Comparison of ENCODE assay signal across 25 cellular contexts in the genomic region with DNA sequence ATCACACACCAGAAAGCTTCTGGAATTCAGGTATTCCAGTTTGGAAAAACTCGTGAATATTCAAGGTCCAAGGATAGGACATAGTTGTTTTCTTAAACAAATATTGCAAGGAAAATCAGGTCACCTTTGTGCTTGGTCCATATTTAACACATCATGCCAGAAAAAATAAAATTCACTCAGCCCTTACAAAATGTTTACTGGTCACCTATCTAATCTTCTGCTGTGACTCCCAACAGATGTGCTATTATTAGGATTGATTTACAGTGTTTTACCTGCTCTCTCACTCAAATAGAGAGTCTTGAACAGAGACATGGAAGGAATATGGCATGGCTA. TPM values are rescaled to one million over a fixed set of nuclear protein-coding genes. Genes with fewer than 3 reads are reported as not detected.
A peak's percentile ranks its signal among the peaks of the same experiment; 100 is the strongest.
DNase-seq lines count a peak whose midpoint lies in the region; ATAC-seq, FAIRE-seq and TF ChIP-seq lines count a peak whose summit lies in the region.
"Had no signal": no experiment of that assay in that cellular context is flagged by ENCODE, and none has a peak within 500 bp of the region (broad histone marks: within the 10 kb centered on the region; RNA-seq: fewer than 3 reads in every experiment).

No MANE protein-coding gene starts in this region.

- H3K4me2 ChIP-seq in Karpas-422 (ENCODE audit: low read depth, low read length, poor library complexity, severe bottlenecking) (no peak overlapping the region), HepG2 (ENCODE audit: low read depth, low read length) (no peak overlapping the region), SK-N-SH (no peak overlapping the region)
- H3K4me2 ChIP-seq: BLaER1 had no signal

- intact Hi-C loops in HepG2 (cut with micrococcal nuclease; ENCODE audit: unreplicated experiment): no loop called here
- intact Hi-C loops in right lobe of liver (cut with DNase I): no loop called here
- intact Hi-C loops in gastrocnemius medialis (cut with DNase I; ENCODE audit: low total_unique reads): no loop called here

- TF ChIP-seq CTCF in HepG2 (CRISPR knock-in tag; IDR thresholded peaks at IDR 0.05): no peak
- TF ChIP-seq CTCF in right lobe of liver (IDR thresholded peaks at IDR 0.05): no peak
- no peak for TF ChIP-seq CTCF in SK-N-SH (IDR thresholded peaks at IDR 0.05)
- no peak for TF ChIP-seq CTCF in gastrocnemius medialis (IDR thresholded peaks at IDR 0.05 in 4 of 5, conservative IDR thresholded peaks at IDR 0.05 in 1 of 5)

- H3K9me3 ChIP-seq in Karpas-422 (ENCODE audit: low read length) (no peaks in the 10 kb centered on the region), HepG2 (ENCODE audit: low read length) (no peaks in the 10 kb centered on the region), right lobe of liver (no peaks in the 10 kb centered on the region), SK-N-SH (no peaks in the 10 kb centered on the region), gastrocnemius medialis (no peaks in the 10 kb centered on the region)
- H3K9me3 ChIP-seq in effector memory CD4-positive, alpha-beta T cell (ENCODE audit: control insufficient read depth, low read length): no peaks in the 10 kb centered on the region
- H3K9me3 ChIP-seq: BE2C, BLaER1 had no signal

- DNase-seq in Karpas-422: peak; percentile 6
- DNase-seq in HepG2 (ENCODE audit: low spot score): no peak
- DNase-seq in right lobe of liver: no peak
- no peak for DNase-seq in SK-N-SH
- no peak for DNase-seq in effector memory CD4-positive, alpha-beta T cell
- no peak for DNase-seq in gastrocnemius medialis
- DNase-seq: 8988T; ACHN; BE2C; C1 segment of cervical spinal cord; CD4-positive, alpha-beta memory T cell; CD4-positive, CD25-positive, alpha-beta regulatory T cell; CD8-positive, alpha-beta memory T cell; COR-L47; DMS79 treated with DMSO at 0.1 percent for 48 hours; GF-D8 had no signal

- H2AFZ ChIP-seq in Karpas-422 (ENCODE audit: low read length): no peak overlapping the region
- no peak overlapping the region for H2AFZ ChIP-seq in HepG2 (ENCODE audit: low read length)
- no peak overlapping the region for H2AFZ ChIP-seq in SK-N-SH (ENCODE audit: low read depth)

- H3K9me2 ChIP-seq in Karpas-422 (replicated peaks; ENCODE audit: insufficient read depth, low read length): no peaks in the 10 kb centered on the region
- no peaks in the 10 kb centered on the region for H3K9me2 ChIP-seq in SK-N-SH

- ATAC-seq in HepG2 (peak; percentile 62), right lobe of liver (peak; percentile 71 to 83 (median 80)), gastrocnemius medialis (no peak)

- TF ChIP-seq RAD21 in HepG2 (CRISPR knock-in tag; IDR thresholded peaks at IDR 0.05) (no peak), SK-N-SH (IDR thresholded peaks at IDR 0.05; ENCODE audit: low read length) (no peak)

- TF ChIP-seq EP300 in HepG2 (IDR thresholded peaks at IDR 0.05; ENCODE audit: low read depth in 2 of 2, low read length in 2 of 2): peak in 1 of 2 experiments; percentile 14; a peak in 1 of 4 replicates
- TF ChIP-seq EP300 in HepG2 (CRISPR knock-in tag; IDR thresholded peaks at IDR 0.05; ENCODE audit: borderline replicate concordance): no peak
- TF ChIP-seq EP300 in SK-N-SH (IDR thresholded peaks at IDR 0.05; ENCODE audit: borderline replicate concordance in 1 of 2, low read depth in 1 of 2, low read length in 1 of 2): no peak

- H3K36me3 ChIP-seq in Karpas-422 (ENCODE audit: insufficient read depth, low read length): no peaks in the 10 kb centered on the region
- H3K36me3 ChIP-seq in HepG2 (replicated peaks in 1 of 2; ENCODE audit: control insufficient read depth in 1 of 2, insufficient read depth in 2 of 2, low read length in 2 of 2): no peaks in the 10 kb centered on the region
- no peaks in the 10 kb centered on the region for H3K36me3 ChIP-seq in right lobe of liver
- no peaks in the 10 kb centered on the region for H3K36me3 ChIP-seq in SK-N-SH (replicated peaks in 1 of 2; ENCODE audit: control insufficient read depth in 1 of 2, insufficient read depth in 2 of 2, low read length in 1 of 2)
- no peaks in the 10 kb centered on the region for H3K36me3 ChIP-seq in effector memory CD4-positive, alpha-beta T cell (ENCODE audit: control insufficient read depth, insufficient read depth, low read length)
- H3K36me3 ChIP-seq in gastrocnemius medialis: no peaks in the 10 kb centered on the region
- H3K36me3 ChIP-seq: BE2C, BLaER1 had no signal

- WGBS in HepG2 (ENCODE audit: low lambda C conversion rate): 64% methylated on average over 1 of the region's 1 CpG
- WGBS in right lobe of liver (ENCODE audit: insufficient coverage, low coverage, low lambda C conversion rate, missing lambda C conversion rate): 36% methylated on average over 1 of the region's 1 CpG
- 0% methylated on average over 1 of the region's 1 CpG for WGBS in SK-N-SH (ENCODE audit: low lambda C conversion rate)

- H3F3A ChIP-seq in SK-N-SH (replicated peaks; ENCODE audit: insufficient read depth): no peaks in the 10 kb centered on the region

- no TSS peak for BruUV-seq in HepG2 (replicated peaks; lab: Mats Ljungman, UMichigan)

- CTCF ChIA-PET in HepG2 (lab: Yijun Ruan, JAX; ENCODE audit: low intra/inter-chr PET ratio, low total read pairs): no interaction called here
- CTCF ChIA-PET in SK-N-SH (lab: Yijun Ruan, JAX): interaction anchor here (0.8 kb wide), 1 partner anchor 18 kb away, joined by 3 read pairs; no protein-coding TSS in a partner anchor

- no peak overlapping the region for H3K27ac ChIP-seq in Karpas-422 (ENCODE audit: low read length)
- no peak overlapping the region for H3K27ac ChIP-seq in HepG2 (ENCODE audit: extremely low read length, insufficient read depth, low read length)
- peak overlapping the region in 2 of 3 donors; percentile 14 to 66 for H3K27ac ChIP-seq in right lobe of liver
- H3K27ac ChIP-seq in SK-N-SH (ENCODE audit: low read depth in 2 of 2, low read length in 1 of 2): no peak overlapping the region
- H3K27ac ChIP-seq in effector memory CD4-positive, alpha-beta T cell (ENCODE audit: insufficient read depth, low read length, poor library complexity, severe bottlenecking): no peak overlapping the region
- H3K27ac ChIP-seq in gastrocnemius medialis: no peak overlapping the region
- H3K27ac ChIP-seq: BLaER1 had no signal

- no peaks in the 10 kb centered on the region for H3K27me3 ChIP-seq in Karpas-422 (ENCODE audit: low read length)
- no peaks in the 10 kb centered on the region for H3K27me3 ChIP-seq in HepG2 (ENCODE audit: control insufficient read depth in 1 of 2, insufficient read depth in 2 of 2, low read length in 2 of 2)
- H3K27me3 ChIP-seq in right lobe of liver: no peaks in the 10 kb centered on the region
- H3K27me3 ChIP-seq in SK-N-SH (ENCODE audit: insufficient read depth): no peaks in the 10 kb centered on the region
- no peaks in the 10 kb centered on the region for H3K27me3 ChIP-seq in effector memory CD4-positive, alpha-beta T cell (replicated peaks; ENCODE audit: control insufficient read depth, insufficient read depth, low read length, poor library complexity, severe bottlenecking)
- no peaks in the 10 kb centered on the region for H3K27me3 ChIP-seq in gastrocnemius medialis
- H3K27me3 ChIP-seq: BE2C, BLaER1 had no signal

- no peak overlapping the region for H3K4me3 ChIP-seq in Karpas-422 (ENCODE audit: low read length)
- H3K4me3 ChIP-seq in HepG2 (replicated peaks in 1 of 3; ENCODE audit: insufficient read depth in 1 of 3, low read depth in 2 of 3, low read length in 3 of 3): no peak overlapping the region
- no peak overlapping the region for H3K4me3 ChIP-seq in right lobe of liver
- no peak overlapping the region for H3K4me3 ChIP-seq in SK-N-SH (ENCODE audit: low read depth in 2 of 2, low read length in 1 of 2)
- H3K4me3 ChIP-seq in effector memory CD4-positive, alpha-beta T cell (ENCODE audit: insufficient read depth, low read depth, low read length, poor library complexity, severe bottlenecking): no peak overlapping the region
- no peak overlapping the region for H3K4me3 ChIP-seq in gastrocnemius medialis
- H3K4me3 ChIP-seq: BLaER1 had no signal

- H3K79me2 ChIP-seq in Karpas-422 (ENCODE audit: low read length): no peaks in the 10 kb centered on the region
- no peaks in the 10 kb centered on the region for H3K79me2 ChIP-seq in HepG2 (ENCODE audit: insufficient read depth, low read length)
- no peaks in the 10 kb centered on the region for H3K79me2 ChIP-seq in SK-N-SH (ENCODE audit: insufficient read depth)

- no peak for FAIRE-seq in HepG2 (lab: Jason Lieb, UNC)
- FAIRE-seq: A204.1, D721Med, G401.6, GM12891, GM19239 had no signal

- H3K9ac ChIP-seq in Karpas-422 (ENCODE audit: low read length) (no peak overlapping the region), HepG2 (ENCODE audit: insufficient read depth, low read depth, low read length) (no peak overlapping the region), SK-N-SH (no peak overlapping the region)
- H3K9ac ChIP-seq: BLaER1 had no signal

- in situ Hi-C loops in HepG2 (cut with HindIII; ENCODE audit: extremely low pct_ligation_motif_present, low pct_unique_long_range_greater_than_20kb): no loop called here
- in situ Hi-C loops in gastrocnemius medialis (cut with MboI; ENCODE audit: low sequenced_read_pairs in 4 of 4): no loop called here

- H3K4me1 ChIP-seq in Karpas-422 (ENCODE audit: low read length): no peaks in the 10 kb centered on the region
- peaks cover 11% of the 10 kb centered on the region for H3K4me1 ChIP-seq in HepG2 (ENCODE audit: insufficient read depth, low read length)
- H3K4me1 ChIP-seq in right lobe of liver: peaks cover 0 to 6% (median 2%) of the 10 kb centered on the region in 4 donors
- no peaks in the 10 kb centered on the region for H3K4me1 ChIP-seq in SK-N-SH (ENCODE audit: control insufficient read depth in 1 of 2, insufficient read depth in 2 of 2, low read depth in 1 of 2, low read length in 1 of 2)
- H3K4me1 ChIP-seq in effector memory CD4-positive, alpha-beta T cell (ENCODE audit: control insufficient read depth, insufficient read depth, low read length, poor library complexity, severe bottlenecking): no peaks in the 10 kb centered on the region
- no peaks in the 10 kb centered on the region for H3K4me1 ChIP-seq in gastrocnemius medialis
- H3K4me1 ChIP-seq: BE2C, BLaER1 had no signal

- TF ChIP-seq POLR2A in HepG2 (IDR thresholded peaks at IDR 0.05; ENCODE audit: insufficient read depth in 1 of 2, low read depth in 2 of 2, low read length in 2 of 2) (no peak), right lobe of liver (IDR thresholded peaks at IDR 0.05) (no peak), gastrocnemius medialis (IDR thresholded peaks at IDR 0.05) (no peak)

- POLR2A ChIA-PET in HepG2 (lab: Yijun Ruan, JAX): no interaction called here
- POLR2A ChIA-PET in SK-N-SH (lab: Yijun Ruan, JAX): no interaction called here

- H4K20me1 ChIP-seq in Karpas-422 (ENCODE audit: insufficient read depth, low read depth, low read length): no peaks in the 10 kb centered on the region
- H4K20me1 ChIP-seq in HepG2 (ENCODE audit: insufficient read depth, low read length): no peaks in the 10 kb centered on the region
- no peaks in the 10 kb centered on the region for H4K20me1 ChIP-seq in SK-N-SH (ENCODE audit: insufficient read depth)
- H4K20me1 ChIP-seq: BLaER1 had no signal

RNA-seq across cellular contexts. Expression of gene CSN3, which starts 9.5 kb away (rescaled TPM):
- not detected in 2 replicates for total RNA-seq in Karpas-422 (2014; rRNA removed; shearing (Covaris generic); ENCODE audit: low replicate concordance)
- total RNA-seq in HepG2 (2016; rRNA removed; fragmentation: Illumina TruSeq; extraction: Trizol) (not detected in 2 replicates), right lobe of liver (not detected), gastrocnemius medialis (not detected)
- not detected in 2 replicates for total RNA-seq in HepG2 (2016; cell fraction: cytosol; rRNA removed; fragmentation: Illumina TruSeq; extraction: Trizol; ENCODE audit: low read depth)
- total RNA-seq in HepG2 (2016; cell fraction: insoluble cytoplasmic fraction; rRNA removed; fragmentation: Illumina TruSeq; extraction: Trizol): not detected in 2 replicates
- total RNA-seq in HepG2 (2016; cell fraction: membrane; rRNA removed; fragmentation: Illumina TruSeq; extraction: Trizol): not detected in 2 replicates
- not detected in 2 replicates for total RNA-seq in HepG2 (2016; cell fraction: nucleus; rRNA removed; fragmentation: Illumina TruSeq; extraction: Trizol)
- polyA plus RNA-seq in HepG2 (2011; rRNA removed) (not detected in 2 replicates), SK-N-SH (2012; rRNA removed) (not detected in 2 replicates)
- not detected in 2 replicates for polyA plus RNA-seq in HepG2 (2011; cell fraction: cytosol; rRNA removed)
- not detected in 2 replicates for polyA plus RNA-seq in HepG2 (2011; cell fraction: nucleus; rRNA removed)
- not detected in 2 replicates for polyA plus RNA-seq in HepG2 (2012)
- polyA plus RNA-seq in HepG2 (2016; cell fraction: cytosol; fragmentation: Illumina TruSeq; extraction: Trizol; ENCODE audit: low read depth): not detected in 2 replicates
- polyA plus RNA-seq in HepG2 (2016; cell fraction: insoluble cytoplasmic fraction; fragmentation: Illumina TruSeq; extraction: Trizol; ENCODE audit: low read depth): not detected in 2 replicates
- not detected in 2 replicates for polyA plus RNA-seq in HepG2 (2016; cell fraction: membrane; fragmentation: Illumina TruSeq; extraction: Trizol; ENCODE audit: low read depth)
- not detected in 2 replicates for polyA plus RNA-seq in HepG2 (2016; cell fraction: nucleus; fragmentation: Illumina TruSeq; extraction: Trizol; ENCODE audit: insufficient read depth, low read depth)
- not detected in 2 replicates for polyA minus RNA-seq in HepG2 (2011; rRNA and poly(A)+ RNA removed; ENCODE audit: low replicate concordance)
- polyA minus RNA-seq in HepG2 (2011; cell fraction: cytosol; rRNA and poly(A)+ RNA removed): not detected in 2 replicates
- not detected in 2 replicates for polyA minus RNA-seq in HepG2 (2011; cell fraction: nucleus; rRNA and poly(A)+ RNA removed)
- polyA plus RNA-seq in SK-N-SH (2012; cell fraction: cytosol; rRNA removed): not detected in 2 replicates
- polyA plus RNA-seq in SK-N-SH (2012; cell fraction: nucleus; rRNA removed): not detected in 2 replicates
- total RNA-seq: A673; CD4-positive, alpha-beta memory T cell; CD4-positive, CD25-positive, alpha-beta regulatory T cell; CD8-positive, alpha-beta memory T cell had no signal
- polyA plus RNA-seq: AG04450; CD14-positive monocyte; CD4-positive, alpha-beta memory T cell; CD4-positive, CD25-positive, alpha-beta regulatory T cell; CD8-positive, alpha-beta memory T cell had no signal

RNA-seq across cellular contexts. Expression of gene FDCSP, which starts 26.0 kb away (rescaled TPM):
- not detected in 2 replicates for total RNA-seq in Karpas-422 (2014; rRNA removed; shearing (Covaris generic); ENCODE audit: low replicate concordance)
- total RNA-seq in HepG2 (2016; rRNA removed; fragmentation: Illumina TruSeq; extraction: Trizol): not detected in 2 replicates
- total RNA-seq in HepG2 (2016; cell fraction: cytosol; rRNA removed; fragmentation: Illumina TruSeq; extraction: Trizol; ENCODE audit: low read depth): not detected in 2 replicates
- total RNA-seq in HepG2 (2016; cell fraction: insoluble cytoplasmic fraction; rRNA removed; fragmentation: Illumina TruSeq; extraction: Trizol): not detected in 2 replicates
- total RNA-seq in HepG2 (2016; cell fraction: membrane; rRNA removed; fragmentation: Illumina TruSeq; extraction: Trizol): not detected in 2 replicates
- total RNA-seq in HepG2 (2016; cell fraction: nucleus; rRNA removed; fragmentation: Illumina TruSeq; extraction: Trizol): not detected in 2 replicates
- polyA plus RNA-seq in HepG2 (2011; rRNA removed): not detected in 2 replicates
- not detected in 2 replicates for polyA plus RNA-seq in HepG2 (2011; cell fraction: cytosol; rRNA removed)
- polyA plus RNA-seq in HepG2 (2011; cell fraction: nucleus; rRNA removed): not detected in 2 replicates
- not detected in 2 replicates for polyA plus RNA-seq in HepG2 (2012)
- not detected in 2 replicates for polyA plus RNA-seq in HepG2 (2016; cell fraction: cytosol; fragmentation: Illumina TruSeq; extraction: Trizol; ENCODE audit: low read depth)
- polyA plus RNA-seq in HepG2 (2016; cell fraction: insoluble cytoplasmic fraction; fragmentation: Illumina TruSeq; extraction: Trizol; ENCODE audit: low read depth): not detected in 2 replicates
- not detected in 2 replicates for polyA plus RNA-seq in HepG2 (2016; cell fraction: membrane; fragmentation: Illumina TruSeq; extraction: Trizol; ENCODE audit: low read depth)
- polyA plus RNA-seq in HepG2 (2016; cell fraction: nucleus; fragmentation: Illumina TruSeq; extraction: Trizol; ENCODE audit: insufficient read depth, low read depth): not detected in 2 replicates
- polyA minus RNA-seq in HepG2 (2011; rRNA and poly(A)+ RNA removed; ENCODE audit: low replicate concordance): not detected in 2 replicates
- not detected in 2 replicates for polyA minus RNA-seq in HepG2 (2011; cell fraction: cytosol; rRNA and poly(A)+ RNA removed)
- polyA minus RNA-seq in HepG2 (2011; cell fraction: nucleus; rRNA and poly(A)+ RNA removed): not detected in 2 replicates
- total RNA-seq in right lobe of liver: not detected
- polyA plus RNA-seq in SK-N-SH (2012; rRNA removed): not detected in 2 replicates
- polyA plus RNA-seq in SK-N-SH (2012; cell fraction: cytosol; rRNA removed): not detected in 2 replicates
- not detected in 2 replicates for polyA plus RNA-seq in SK-N-SH (2012; cell fraction: nucleus; rRNA removed)
- total RNA-seq in gastrocnemius medialis: not detected
- total RNA-seq: A673; CD4-positive, alpha-beta memory T cell; CD4-positive, CD25-positive, alpha-beta regulatory T cell; CD8-positive, alpha-beta memory T cell had no signal
- polyA plus RNA-seq: AG04450; CD14-positive monocyte; CD4-positive, alpha-beta memory T cell; CD4-positive, CD25-positive, alpha-beta regulatory T cell; CD8-positive, alpha-beta memory T cell had no signal

RNA-seq across cellular contexts. Expression of gene ODAM, which starts 56.4 kb away (rescaled TPM):
- total RNA-seq in Karpas-422 (2014; rRNA removed; shearing (Covaris generic); ENCODE audit: low replicate concordance): not detected in 2 replicates
- total RNA-seq in HepG2 (2016; rRNA removed; fragmentation: Illumina TruSeq; extraction: Trizol): 115 and 157 TPM in 2 replicates
- 55.0 and 66.5 TPM in 2 replicates for total RNA-seq in HepG2 (2016; cell fraction: cytosol; rRNA removed; fragmentation: Illumina TruSeq; extraction: Trizol; ENCODE audit: low read depth)
- 108 and 147 TPM in 2 replicates for total RNA-seq in HepG2 (2016; cell fraction: insoluble cytoplasmic fraction; rRNA removed; fragmentation: Illumina TruSeq; extraction: Trizol)
- 72.5 and 76.3 TPM in 2 replicates for total RNA-seq in HepG2 (2016; cell fraction: membrane; rRNA removed; fragmentation: Illumina TruSeq; extraction: Trizol)
- total RNA-seq in HepG2 (2016; cell fraction: nucleus; rRNA removed; fragmentation: Illumina TruSeq; extraction: Trizol): 51.3 and 51.6 TPM in 2 replicates
- 67.4 and 94.6 TPM in 2 replicates for polyA plus RNA-seq in HepG2 (2011; rRNA removed)
- 56.5 and 57.3 TPM in 2 replicates for polyA plus RNA-seq in HepG2 (2011; cell fraction: cytosol; rRNA removed)
- polyA plus RNA-seq in HepG2 (2011; cell fraction: nucleus; rRNA removed): 14.3 and 25.4 TPM in 2 replicates
- polyA plus RNA-seq in HepG2 (2012): 31.5 and 56.5 TPM in 2 replicates
- 116 and 130 TPM in 2 replicates for polyA plus RNA-seq in HepG2 (2016; cell fraction: cytosol; fragmentation: Illumina TruSeq; extraction: Trizol; ENCODE audit: low read depth)
- 317 and 322 TPM in 2 replicates for polyA plus RNA-seq in HepG2 (2016; cell fraction: insoluble cytoplasmic fraction; fragmentation: Illumina TruSeq; extraction: Trizol; ENCODE audit: low read depth)
- 135 and 140 TPM in 2 replicates for polyA plus RNA-seq in HepG2 (2016; cell fraction: membrane; fragmentation: Illumina TruSeq; extraction: Trizol; ENCODE audit: low read depth)
- 116 TPM in 2 replicates for polyA plus RNA-seq in HepG2 (2016; cell fraction: nucleus; fragmentation: Illumina TruSeq; extraction: Trizol; ENCODE audit: insufficient read depth, low read depth)
- polyA minus RNA-seq in HepG2 (2011; rRNA and poly(A)+ RNA removed; ENCODE audit: low replicate concordance): 1.7 and 30.6 TPM in 2 replicates
- 16.8 and 28.0 TPM in 2 replicates for polyA minus RNA-seq in HepG2 (2011; cell fraction: cytosol; rRNA and poly(A)+ RNA removed)
- 8.2 and 14.5 TPM in 2 replicates for polyA minus RNA-seq in HepG2 (2011; cell fraction: nucleus; rRNA and poly(A)+ RNA removed)
- not detected for total RNA-seq in right lobe of liver
- polyA plus RNA-seq in SK-N-SH (2012; rRNA removed): not detected in 2 replicates
- polyA plus RNA-seq in SK-N-SH (2012; cell fraction: cytosol; rRNA removed): not detected in 2 replicates
- not detected in 2 replicates for polyA plus RNA-seq in SK-N-SH (2012; cell fraction: nucleus; rRNA removed)
- not detected for total RNA-seq in gastrocnemius medialis
- total RNA-seq: A673; CD4-positive, alpha-beta memory T cell; CD4-positive, CD25-positive, alpha-beta regulatory T cell; CD8-positive, alpha-beta memory T cell had no signal
- polyA plus RNA-seq: AG04450; CD14-positive monocyte; CD4-positive, alpha-beta memory T cell; CD4-positive, CD25-positive, alpha-beta regulatory T cell; CD8-positive, alpha-beta memory T cell had no signal

Comparison
In these comparisons a context has a peak if more than half of its experiments do, and no peak if none do; other contexts are left out.
1. H3K27ac ChIP-seq: peak in right lobe of liver (2 of 3); none in Karpas-422 (single experiment), HepG2 (single experiment), SK-N-SH (0 of 2), effector memory CD4-positive, alpha-beta T cell (single experiment) and gastrocnemius medialis (0 of 4).
2. RNA of gene ODAM, which starts 56.4 kb away (total RNA-seq): 51.3 to 157 TPM in HepG2; not detected in Karpas-422, not detected in right lobe of liver and not detected in gastrocnemius medialis; every median in the first group is over 10 times any median in the second.
3. ATAC-seq: peak in HepG2 (single experiment) and right lobe of liver (4 of 4); none in gastrocnemius medialis (0 of 2).